21 cellular contexts compared by ENCODE assay signal in the genomic region with DNA sequence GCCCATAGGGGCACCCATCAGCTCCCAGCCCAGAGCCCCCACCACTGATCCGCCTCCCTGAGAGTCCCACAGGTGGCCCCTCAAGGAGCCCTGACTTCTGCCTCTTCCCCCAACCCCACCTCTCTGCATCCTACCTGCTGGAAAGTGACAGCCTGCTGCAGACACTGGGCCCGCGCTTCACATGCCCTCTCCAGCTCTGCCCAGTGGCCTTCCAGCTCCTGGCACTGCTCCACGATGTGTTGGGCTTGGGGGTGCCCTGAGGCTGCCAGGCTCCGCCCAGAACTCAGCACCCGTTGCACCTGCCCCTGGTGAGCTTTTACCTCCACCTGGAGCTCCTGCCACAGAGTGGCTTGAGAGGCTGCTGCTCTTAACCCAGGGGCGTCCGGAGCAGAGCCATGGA. TPM values are rescaled to one million over a fixed set of nuclear protein-coding genes. Genes with fewer than 3 reads are reported as not detected.
DNase-seq lines count a peak whose midpoint lies in the region; TF ChIP-seq lines count a peak whose summit lies in the region.
"Had no signal": no experiment of that assay in that cellular context is flagged by ENCODE, and none has a peak within 500 bp of the region (broad histone marks: within the 10 kb centered on the region; RNA-seq: fewer than 3 reads in every experiment).

No MANE protein-coding gene starts in this region.

- H3K36me3 ChIP-seq in BE2C: no peaks in the 10 kb centered on the region
- H3K36me3 ChIP-seq in SJCRH30: no peaks in the 10 kb centered on the region
- H3K36me3 ChIP-seq: MG63, SJSA1 had no signal

- H3K27me3 ChIP-seq in BE2C (no peaks in the 10 kb centered on the region), SJCRH30 (no peaks in the 10 kb centered on the region; the same call in 1 of the 2 replicates)
- H3K27me3 ChIP-seq: MG63, SJSA1 had no signal

- H3K27ac ChIP-seq in SJCRH30: no peak overlapping the region
- H3K27ac ChIP-seq: C4-2B, PC-9, SJSA1 had no signal

- TF ChIP-seq CTCF in BE2C (IDR thresholded peaks at IDR 0.05; ENCODE audit: low read depth, low read length): no peak

- H3K9me3 ChIP-seq in BE2C: no peaks in the 10 kb centered on the region
- no peaks in the 10 kb centered on the region for H3K9me3 ChIP-seq in SJCRH30 (replicated peaks)
- H3K9me3 ChIP-seq: MG63, SJSA1 had no signal

- H3K4me3 ChIP-seq in BE2C (ENCODE audit: low read depth, low read length) (no peak overlapping the region), SJCRH30 (no peak overlapping the region)
- H3K4me3 ChIP-seq: GM12878, GM23338, MG63, PC-9, SJSA1 had no signal

- DNase-seq in DMS79 (lab: John Stamatoyannopoulos, UW) (peak; percentile 49), NCI-H1105 treated with DMSO at 0.1 percent for 48 hours (lab: John Stamatoyannopoulos, UW) (peak; percentile 57), NCI-H345 (lab: John Stamatoyannopoulos, UW) (peak; percentile 75), RPMI8226 (peak; percentile 46), BE2C (no peak), NCI-H526 treated with DMSO at 0.1 percent for 48 hours (lab: John Stamatoyannopoulos, UW) (no peak), SJCRH30 (no peak)
- DNase-seq in activated naive CD4-positive, alpha-beta T cell treated with Interleukin-2 at 50 U/mL for 16 hours: no peak
- DNase-seq: ACHN, GF-D8, HCEC 1CT, Kasumi-1, MG63, NCI-H1930, NCI-H446, NCI-H82, PC-9 had no signal

- peaks cover 10% of the 10 kb centered on the region for H3K4me1 ChIP-seq in BE2C
- H3K4me1 ChIP-seq in SJCRH30: peaks cover 6% of the 10 kb centered on the region; the same call in 1 of the 2 replicates
- H3K4me1 ChIP-seq: SJSA1 had no signal

RNA-seq across cellular contexts. Expression of a gene that starts 20.1 kb away (rescaled TPM):
- 1.7 TPM for polyA plus RNA-seq in BE2C (2012; ENCODE audit: insufficient read depth, insufficient read length, low read depth)
- total RNA-seq in SJCRH30 (2014; rRNA removed; shearing (Covaris generic)): 0.38 and 0.55 TPM in 2 replicates

RNA-seq across cellular contexts. Expression of a gene that starts 35.1 kb away (rescaled TPM):
- polyA plus RNA-seq in BE2C (2012; ENCODE audit: insufficient read depth, insufficient read length, low read depth): 2.7 TPM
- 3.0 and 7.2 TPM in 2 replicates for total RNA-seq in SJCRH30 (2014; rRNA removed; shearing (Covaris generic))

RNA-seq across cellular contexts. Expression of a gene that starts 45.8 kb away (rescaled TPM):
- 9.2 TPM for polyA plus RNA-seq in BE2C (2012; ENCODE audit: insufficient read depth, insufficient read length, low read depth)
- 7.0 and 7.5 TPM in 2 replicates for total RNA-seq in SJCRH30 (2014; rRNA removed; shearing (Covaris generic))

Comparison
In these comparisons a context has a peak if more than half of its experiments do, and no peak if none do; other contexts are left out.
1. DNase-seq: peak in DMS79 (single experiment), NCI-H1105 treated with DMSO at 0.1 percent for 48 hours (single experiment), NCI-H345 (single experiment) and RPMI8226 (single experiment); none in BE2C (single experiment), NCI-H526 treated with DMSO at 0.1 percent for 48 hours (single experiment), SJCRH30 (0 of 2) and activated naive CD4-positive, alpha-beta T cell treated with Interleukin-2 at 50 U/mL for 16 hours (single experiment).